8 cellular contexts compared by ENCODE assay signal in genomic region chr2:193695367-193695766, GRCh38.
DNase-seq lines count a peak whose midpoint lies in the region; ATAC-seq and TF ChIP-seq lines count a peak whose summit lies in the region.

No MANE protein-coding gene starts in this region.

- no peak overlapping the region for H3K18ac ChIP-seq in mesenchymal stem cell (ENCODE audit: low read depth in 1 of 2, low read length in 2 of 2)

- no peak overlapping the region for H4K91ac ChIP-seq in mesenchymal stem cell (ENCODE audit: low read length)

- H2AFZ ChIP-seq in mesenchymal stem cell (ENCODE audit: low read depth, low read length): no peak overlapping the region

- no peak overlapping the region for H4K8ac ChIP-seq in mesenchymal stem cell (ENCODE audit: low read length)

- H3K27me3 ChIP-seq in mesenchymal stem cell (ENCODE audit: control insufficient read depth in 1 of 2, insufficient read depth in 1 of 2, low read length in 2 of 2): no peaks in the 10 kb centered on the region

- H2BK15ac ChIP-seq in mesenchymal stem cell (ENCODE audit: low read depth, poor library complexity, severe bottlenecking): no peak overlapping the region

- no peak overlapping the region for H3K4me3 ChIP-seq in mesenchymal stem cell (ENCODE audit: insufficient read depth in 1 of 2, low read depth in 1 of 2, low read length in 2 of 2)

- H3K9ac ChIP-seq in mesenchymal stem cell (ENCODE audit: low read length): no peak overlapping the region

- no peak overlapping the region for H3K4ac ChIP-seq in mesenchymal stem cell (ENCODE audit: low read depth in 1 of 2, low read length in 2 of 2)

- TF ChIP-seq EP300 in Ishikawa (IDR thresholded peaks at IDR 0.05; ENCODE audit: borderline replicate concordance): no peak

- H2BK120ac ChIP-seq in mesenchymal stem cell (ENCODE audit: low read depth, low read length): no peak overlapping the region

- no peaks in the 10 kb centered on the region for H3K36me3 ChIP-seq in mesenchymal stem cell (ENCODE audit: control insufficient read depth in 1 of 2, insufficient read depth in 2 of 2, low read depth in 1 of 2, low read length in 2 of 2)

- peak; percentile 50 for DNase-seq in A172 (ENCODE audit: low spot score)
- DNase-seq in mesenchymal stem cell: peak; percentile 12
- no peak for DNase-seq in activated CD4-positive, alpha-beta T cell treated with anti-CD3 and anti-CD28 coated beads, Interleukin-2, amount 50 U/mL, for 48 hours
- no peak for DNase-seq in epidermal melanocyte (ENCODE audit: insufficient read length, low spot score)

- no peak overlapping the region for H3K23ac ChIP-seq in mesenchymal stem cell (ENCODE audit: low read length in 2 of 2)

- peak; percentile 61 for TF ChIP-seq RAD21 in Ishikawa (IDR thresholded peaks at IDR 0.05; ENCODE audit: low read depth)

- H3K79me1 ChIP-seq in mesenchymal stem cell (replicated peaks; ENCODE audit: low read length, poor library complexity, severe bottlenecking): peaks cover 2% of the 10 kb centered on the region

- 60% methylated on average over 1 of the region's 1 CpG for WGBS in mesenchymal stem cell

- H2AK5ac ChIP-seq in mesenchymal stem cell (ENCODE audit: low read length, severe bottlenecking): no peak overlapping the region

- H3K9me3 ChIP-seq in mesenchymal stem cell (ENCODE audit: control insufficient read depth, low read length): no peaks in the 10 kb centered on the region

- no peak overlapping the region for H2BK5ac ChIP-seq in mesenchymal stem cell (ENCODE audit: low read depth, low read length, poor library complexity, severe bottlenecking)

- ATAC-seq in GM18858 (IDR thresholded peaks at IDR 0.05; ENCODE audit: unreplicated experiment): peak; percentile 75
- ATAC-seq in SK-N-SH treated with all-trans-retinoic acid at 6 μM for 48 hours: peak; percentile 97
- no peak for ATAC-seq in esophagus mucosa

- H3K27ac ChIP-seq in mesenchymal stem cell (ENCODE audit: low read length, poor library complexity, severe bottlenecking): no peak overlapping the region

- no peak overlapping the region for H2BK12ac ChIP-seq in mesenchymal stem cell (ENCODE audit: low read length in 2 of 2)

- H3K14ac ChIP-seq in mesenchymal stem cell (ENCODE audit: low read length in 2 of 2): no peak overlapping the region

- H3K4me2 ChIP-seq in mesenchymal stem cell (ENCODE audit: low read length, poor library complexity, severe bottlenecking): no peak overlapping the region

- no peaks in the 10 kb centered on the region for H3K4me1 ChIP-seq in mesenchymal stem cell (ENCODE audit: control insufficient read depth, insufficient read depth, low read depth, low read length)

TF ChIP-seq in Ishikawa, 13 proteins besides CTCF, POLR2A, EP300 and RAD21:
- TF ChIP-seq TAF1 (IDR thresholded peaks at IDR 0.05; ENCODE audit: low read depth): no peak
- no peak for TF ChIP-seq FOXM1 (IDR thresholded peaks at IDR 0.05; ENCODE audit: borderline replicate concordance, low read depth)
- TF ChIP-seq REST (IDR thresholded peaks at IDR 0.05; ENCODE audit: low read depth): no peak
- no peak for TF ChIP-seq TCF12 (IDR thresholded peaks at IDR 0.05; ENCODE audit: low read depth)
- no peak for TF ChIP-seq NFIC (IDR thresholded peaks at IDR 0.05)
- no peak for TF ChIP-seq YY1 (IDR thresholded peaks at IDR 0.05; ENCODE audit: low read depth)
- no peak for TF ChIP-seq ZBTB7A (IDR thresholded peaks at IDR 0.05; ENCODE audit: low read depth)
- no peak for TF ChIP-seq USF1 (IDR thresholded peaks at IDR 0.05)
- TF ChIP-seq EGR1 (IDR thresholded peaks at IDR 0.05): no peak
- TF ChIP-seq CEBPB (IDR thresholded peaks at IDR 0.05): no peak
- TF ChIP-seq MAX (IDR thresholded peaks at IDR 0.05): no peak
- no peak for TF ChIP-seq CREB1 (IDR thresholded peaks at IDR 0.05; ENCODE audit: low read depth)
- no peak for TF ChIP-seq TEAD4 (IDR thresholded peaks at IDR 0.05)

TF ChIP-seq in SK-N-SH treated with all-trans-retinoic acid at 6 μM for 48 hours, 23 proteins besides CTCF, POLR2A, EP300 and RAD21:
- TF ChIP-seq GLIS3 (CRISPR knock-in tag; IDR thresholded peaks at IDR 0.05) (no peak), ZNF565 (CRISPR knock-in tag; conservative IDR thresholded peaks at IDR 0.05; ENCODE audit: low read depth) (no peak), ZFP30 (CRISPR knock-in tag; IDR thresholded peaks at IDR 0.05) (no peak), SNAI2 (CRISPR knock-in tag; IDR thresholded peaks at IDR 0.05) (no peak), ZC3H10 (CRISPR knock-in tag; IDR thresholded peaks at IDR 0.05) (no peak)
TF ChIP-seq in SK-N-SH treated with all-trans-retinoic acid at 6 μM for 48 hours: peak in this region for 0.

Comparison
In these comparisons a context has a peak if more than half of its experiments do, and no peak if none do; other contexts are left out.
1. DNase-seq: peak in A172 (single experiment) and mesenchymal stem cell (single experiment); none in activated CD4-positive, alpha-beta T cell treated with anti-CD3 and anti-CD28 coated beads, Interleukin-2, amount 50 U/mL, for 48 hours (0 of 2) and epidermal melanocyte (single experiment).